In genomic region chr20:63178889-63179751, GRCh38 we compare ENCODE assay signal across 8 cellular contexts. TPM values are rescaled to one million over a fixed set of nuclear protein-coding genes. Genes with fewer than 3 reads are reported as not detected.
DNase-seq lines count a peak whose midpoint lies in the region; TF ChIP-seq lines count a peak whose summit lies in the region.

No MANE protein-coding gene starts in this region.

- H3K4me3 ChIP-seq in WI38 (ENCODE audit: low read depth, low read length): no peak overlapping the region

- peaks cover 51% of the 10 kb centered on the region for H3K4me1 Mint-ChIP-seq in brain

- TF ChIP-seq CTCF in WI38 (IDR thresholded peaks at IDR 0.05; ENCODE audit: low read depth, low read length) (peak; percentile 27; the same call in 1 of the 2 replicates), brain (conservative IDR thresholded peaks at IDR 0.05) (peak; percentile 74 to 77)

- H3K9me3 Mint-ChIP-seq in brain: peaks cover 0 to 5% (median 0%) of the 10 kb centered on the region in 5 experiments

- DNase-seq in NCI-H1417 (lab: John Stamatoyannopoulos, UW): peak; percentile 18 to 77 (median 66)
- no peak for DNase-seq in NCI-H1417 treated with DMSO at 0.1 percent for 48 hours (lab: John Stamatoyannopoulos, UW)
- peak; percentile 54 for DNase-seq in M059J (ENCODE audit: low read depth)
- peak; percentile 79 for DNase-seq in left kidney (ENCODE audit: low read depth, low spot score)
- peak; percentile 42 for DNase-seq in stimulated activated CD8-positive, alpha-beta memory T cell treated with anti-CD3 and anti-CD28 coated beads, Interleukin-12 subunit alpha, Interleukin-12 subunit beta, amount 100 ng/mL, for 24 hours (ENCODE audit: extremely low read depth)
- DNase-seq in epidermal melanocyte (ENCODE audit: insufficient read length, low spot score): no peak

- peak overlapping the region; percentile 73 to 83 (median 82) for H3K4me3 Mint-ChIP-seq in brain

- peaks cover 31% of the 10 kb centered on the region for H3K27me3 Mint-ChIP-seq in brain

- H3K36me3 Mint-ChIP-seq in brain: no peaks in the 10 kb centered on the region

- peak overlapping the region in 4 of 5 experiments; percentile 24 to 93 (median 68) for H3K27ac Mint-ChIP-seq in brain

RNA-seq across cellular contexts. Expression of gene YTHDF1, which starts 36.8 kb away (rescaled TPM):
- 28.4 and 41.2 TPM in 2 replicates for total RNA-seq in M059J (2014; rRNA removed; shearing (Covaris generic))
- 41.3 TPM for polyA plus RNA-seq in brain (ENCODE audit: insufficient read depth, low read depth, low replicate concordance)

RNA-seq across cellular contexts. Expression of gene BIRC7, which starts 56.6 kb away (rescaled TPM):
- total RNA-seq in M059J (2014; rRNA removed; shearing (Covaris generic)): not detected in 2 replicates
- polyA plus RNA-seq in brain (ENCODE audit: insufficient read depth, low read depth, low replicate concordance): not detected

Comparison
In these comparisons a context has a peak if more than half of its experiments do, and no peak if none do; other contexts are left out.
1. DNase-seq: peak in NCI-H1417 (3 of 3), M059J (single experiment), left kidney (single experiment) and stimulated activated CD8-positive, alpha-beta memory T cell treated with anti-CD3 and anti-CD28 coated beads, Interleukin-12 subunit alpha, Interleukin-12 subunit beta, amount 100 ng/mL, for 24 hours (single experiment); none in NCI-H1417 treated with DMSO at 0.1 percent for 48 hours (single experiment) and epidermal melanocyte (single experiment).